32 cellular contexts compared by ENCODE assay signal in genomic region chr5:172038167-172038566, GRCh38.
"Had no signal": no experiment of that assay in that cellular context is flagged by ENCODE, and none has a peak within 500 bp of the region (broad histone marks: within the 10 kb centered on the region; RNA-seq: fewer than 3 reads in every experiment).

No MANE protein-coding gene starts in this region.

- H3K4me3 ChIP-seq: PC-9, SJCRH30, SK-N-MC had no signal

- H3K9me3 ChIP-seq: SJCRH30 had no signal

- H3K36me3 ChIP-seq: brain microvascular endothelial cell, SJCRH30 had no signal

- H3K4me3 Mint-ChIP-seq: activated CD4-positive, alpha-beta memory T cell treated with anti-CD3 and anti-CD28 coated beads for 36 hours; activated T-helper 17 cell treated with anti-CD3 and anti-CD28 coated beads, Interleukin-2, amount 50 U/mL, for 72 hours; T-helper 1 cell treated with Interleukin-12 subunit alpha and Interleukin-12 subunit beta and Interleukin-4 antibody, amounts not matched to agents 30 μg/mL and 1 μg/mL, for 36 hours; T-helper 2 cell treated with Interferon-gamma antibody and Interleukin-4, amounts not matched to agents 5 μg/mL and 100 μg/mL, for 36 hours; WTC11 had no signal

- H2AFZ ChIP-seq: PC-9 had no signal

- H3K27ac Mint-ChIP-seq: activated CD4-positive, alpha-beta memory T cell treated with anti-CD3 and anti-CD28 coated beads for 36 hours; activated naive CD4-positive, alpha-beta T cell treated with anti-CD3 and anti-CD28 coated beads, Interleukin-2, amount 50 U/mL, for 72 hours; activated T-helper 17 cell treated with anti-CD3 and anti-CD28 coated beads, Interleukin-2, amount 50 U/mL, for 72 hours; T-helper 1 cell treated with Interleukin-12 subunit alpha and Interleukin-12 subunit beta and Interleukin-4 antibody, amounts not matched to agents 30 μg/mL and 1 μg/mL, for 36 hours; T-helper 2 cell treated with Interferon-gamma antibody and Interleukin-4, amounts not matched to agents 5 μg/mL and 100 μg/mL, for 36 hours; WTC11 had no signal

- H3K27me3 ChIP-seq: brain microvascular endothelial cell, SJCRH30 had no signal

- H3K27me3 Mint-ChIP-seq: activated CD4-positive, alpha-beta memory T cell treated with anti-CD3 and anti-CD28 coated beads for 36 hours; activated T-helper 17 cell treated with anti-CD3 and anti-CD28 coated beads, Interleukin-2, amount 50 U/mL, for 72 hours had no signal

- H3K4me1 ChIP-seq: SJCRH30 had no signal

- H3K4me1 Mint-ChIP-seq: WTC11 had no signal

- H3K36me3 Mint-ChIP-seq: activated CD4-positive, alpha-beta memory T cell treated with anti-CD3 and anti-CD28 coated beads for 36 hours; activated naive CD4-positive, alpha-beta T cell treated with anti-CD3 and anti-CD28 coated beads, Interleukin-2, amount 50 U/mL, for 72 hours had no signal

- DNase-seq: activated CD4-positive, alpha-beta memory T cell treated with anti-CD3 and anti-CD28 coated beads for 36 hours; activated CD4-positive, alpha-beta T cell treated with anti-CD3 and anti-CD28 coated beads for 4 hours; activated CD4-positive, alpha-beta T cell treated with anti-CD3 and anti-CD28 coated beads, Interleukin-2, amount 50 U/mL, for 1 hour; activated CD4-positive, CD25-positive, alpha-beta regulatory T cell treated with anti-CD3 and anti-CD28 coated beads, Interleukin-2, amount 50 U/mL, for 72 hours; activated CD8-positive, alpha-beta memory T cell treated with anti-CD3 and anti-CD28 coated beads, Interleukin-2, amount 50 U/mL, for 4 hours; activated effector memory CD4-positive, alpha-beta T cell treated with anti-CD3 and anti-CD28 coated beads, Interleukin-2, amount 50 U/mL, for 16 hours; activated naive CD4-positive, alpha-beta T cell; activated T-cell treated with anti-CD3 and anti-CD28 coated beads, Interleukin-2, amount 50 U/mL, for 48 hours; amniotic stem cell; aorta; brain microvascular endothelial cell; central memory CD4-positive, alpha-beta T cell; IMR-90; Karpas-422; KBM-7; NCI-H1105; NCI-H1417 treated with DMSO at 0.1 percent for 48 hours; NCI-H187 treated with DMSO at 0.1 percent for 48 hours; NCI-H2081; NCI-H226; NCI-H446 treated with DMSO at 0.1 percent for 48 hours; NCI-H524; NCI-H69; PC-9; SJCRH30 had no signal

- H3K4me2 ChIP-seq: PC-9 had no signal

- H3K27ac ChIP-seq: brain microvascular endothelial cell, PC-9, RWPE1, SJCRH30, SK-N-MC had no signal

- H3K9me3 Mint-ChIP-seq: activated CD4-positive, alpha-beta memory T cell treated with anti-CD3 and anti-CD28 coated beads for 36 hours; activated naive CD4-positive, alpha-beta T cell treated with anti-CD3 and anti-CD28 coated beads, Interleukin-2, amount 50 U/mL, for 72 hours; activated T-helper 17 cell treated with anti-CD3 and anti-CD28 coated beads, Interleukin-2, amount 50 U/mL, for 72 hours; T-helper 2 cell treated with Interferon-gamma antibody and Interleukin-4, amounts not matched to agents 5 μg/mL and 100 μg/mL, for 36 hours had no signal
